18 cellular contexts compared by ENCODE assay signal in genomic region chr6:166621114-166621540, GRCh38. TPM values are rescaled to one million over a fixed set of nuclear protein-coding genes. Genes with fewer than 3 reads are reported as not detected.
A peak's percentile ranks its signal among the peaks of the same experiment; 100 is the strongest.
DNase-seq lines count a peak whose midpoint lies in the region; ATAC-seq and TF ChIP-seq lines count a peak whose summit lies in the region.
"Had no signal": no experiment of that assay in that cellular context is flagged by ENCODE, and none has a peak within 500 bp of the region (broad histone marks: within the 10 kb centered on the region; RNA-seq: fewer than 3 reads in every experiment).

No MANE protein-coding gene starts in this region.

- intact Hi-C loops in left colon (cut with DNase I, micrococcal nuclease) = no loop called here

- TF ChIP-seq CTCF in suprapubic skin (IDR thresholded peaks at IDR 0.05) (no peak), coronary artery (IDR thresholded peaks at IDR 0.05) (no peak)

- DNase-seq in NCI-H1048 (lab: John Stamatoyannopoulos, UW) (peak; percentile 79), caudate nucleus (lab: John Stamatoyannopoulos, UW) (no peak), left colon (peak; percentile 28 to 42), suprapubic skin (ENCODE audit: low spot score in 2 of 2) (no peak), coronary artery (ENCODE audit: low spot score) (no peak), SKM-1 treated with dmso at 0.1 percent for 144 hours (lab: John Stamatoyannopoulos, UW; ENCODE audit: unreplicated experiment) (no peak)
- DNase-seq: activated CD4-positive, alpha-beta T cell treated with anti-CD3 and anti-CD28 coated beads for 1 hour; activated naive CD8-positive, alpha-beta T cell treated with anti-CD3 and anti-CD28 coated beads, Interleukin-2, amount 10 ng/mL, durations not matched to agents 7 days and 5 days; CD4-positive, alpha-beta T cell; naive B cell; NCI-H1417; NCI-H524 treated with DMSO at 0.1 percent for 48 hours; retina; stimulated activated CD4-positive, alpha-beta T cell treated with anti-CD3 and anti-CD28 coated beads, Interleukin-2, amount 100 ng/mL, for 48 hours; T-helper 17 cell had no signal

- TF ChIP-seq POLR2A in suprapubic skin (IDR thresholded peaks at IDR 0.05) = no peak

- H3K27me3 ChIP-seq in suprapubic skin = peaks cover 4% of the 10 kb centered on the region

- H3K36me3 ChIP-seq in suprapubic skin = peaks cover 3% of the 10 kb centered on the region

- H3K27ac ChIP-seq in caudate nucleus (ENCODE audit: low read depth, low read length) (peak overlapping the region; percentile 61), suprapubic skin (peak overlapping the region; percentile 5), coronary artery (peak overlapping the region in 1 of 2 donors; percentile 67)

- ATAC-seq in left colon (peak; percentile 95), HG03457 (IDR thresholded peaks at IDR 0.05; ENCODE audit: unreplicated experiment) (no peak), GM21528 (IDR thresholded peaks at IDR 0.05; ENCODE audit: low FRiP score, unreplicated experiment) (no peak)
- ATAC-seq: K562, T-helper 17 cell had no signal

- no peak for TF ChIP-seq EP300 in suprapubic skin (IDR thresholded peaks at IDR 0.05)

- H3K4me3 ChIP-seq in suprapubic skin (no peak overlapping the region), coronary artery (no peak overlapping the region)
- H3K4me3 ChIP-seq: K562 had no signal

- H3K4me1 ChIP-seq in suprapubic skin = peaks cover 44% of the 10 kb centered on the region

- H3K9me3 ChIP-seq in suprapubic skin = no peaks in the 10 kb centered on the region

- 63% methylated on average over 6 of the region's 6 CpGs for WGBS in suprapubic skin

RNA-seq across cellular contexts. Expression of gene RPS6KA2, which starts 5.9 kb away (rescaled TPM):
- 10 to 100 TPM; 11.5 to 13.3 TPM for total RNA-seq in left colon
- total RNA-seq in suprapubic skin = 10 to 100 TPM; 24.2 to 38.5 (median 32.3) TPM

RNA-seq across cellular contexts. Expression of gene RAMACL, which starts 34.6 kb away (rescaled TPM):
- total RNA-seq in left colon (1 to 10 TPM in 1 of 2 donors, under 1 TPM in 1; 0.81 to 1.1 TPM), suprapubic skin (1 to 10 TPM; 1.0 to 3.6 (median 1.1) TPM)

Comparison
In these comparisons a context has a peak if more than half of its experiments do, and no peak if none do; other contexts are left out.
1. DNase-seq: peak in NCI-H1048 (single experiment) and left colon (2 of 2); none in caudate nucleus (0 of 61), suprapubic skin (0 of 2), coronary artery (single experiment) and SKM-1 treated with dmso at 0.1 percent for 144 hours (single experiment).